In genomic region chr1:54199151-54199764, GRCh38 we compare ENCODE assay signal across 8 cellular contexts. TPM values are rescaled to one million over a fixed set of nuclear protein-coding genes. Genes with fewer than 3 reads are reported as not detected.
A peak's percentile ranks its signal among the peaks of the same experiment; 100 is the strongest.
DNase-seq lines count a peak whose midpoint lies in the region; ATAC-seq and TF ChIP-seq lines count a peak whose summit lies in the region.

No MANE protein-coding gene starts in this region.

- no peak for TF ChIP-seq CTCF in foreskin keratinocyte (conservative IDR thresholded peaks at IDR 0.05)

- H3K27me3 ChIP-seq in foreskin keratinocyte (no peaks in the 10 kb centered on the region), rectal smooth muscle tissue (ENCODE audit: control insufficient read depth, insufficient read depth, low read length) (no peaks in the 10 kb centered on the region)

- peak overlapping the region; percentile 95 for H3K4me3 Mint-ChIP-seq in T-helper 2 cell treated with Interferon-gamma antibody and Interleukin-4, amounts not matched to agents 5 μg/mL and 100 μg/mL, for 36 hours

- peak overlapping the region; percentile 92 for H3K4me3 ChIP-seq in rectal smooth muscle tissue (ENCODE audit: low read length)

- DNase-seq in DMS53 (lab: John Stamatoyannopoulos, UW) (peak; percentile 79), foreskin keratinocyte (peak in 1 of 2 donors; percentile 8), GDM1 (lab: John Stamatoyannopoulos, UW) (no peak)
- DNase-seq in T-helper 2 cell treated with Interferon-gamma antibody and Interleukin-4, amounts not matched to agents 5 μg/mL and 100 μg/mL, for 36 hours (ENCODE audit: low spot score) = no peak

- H3K27ac Mint-ChIP-seq in T-helper 2 cell treated with Interferon-gamma antibody and Interleukin-4, amounts not matched to agents 5 μg/mL and 100 μg/mL, for 36 hours = peak overlapping the region; percentile 13

- peak overlapping the region; percentile 60 for H3K9ac ChIP-seq in rectal smooth muscle tissue (ENCODE audit: low read length)

- ATAC-seq in HG02642 (IDR thresholded peaks at IDR 0.05; ENCODE audit: poor library complexity, unreplicated experiment) = peak; percentile 2
- ATAC-seq in foreskin keratinocyte = peak; percentile 30
- no peak for ATAC-seq in HG02840 (IDR thresholded peaks at IDR 0.05; ENCODE audit: low FRiP score, unreplicated experiment)
- no peak for ATAC-seq in HG02970 (IDR thresholded peaks at IDR 0.05; ENCODE audit: low FRiP score, unreplicated experiment)

- H3K9me3 Mint-ChIP-seq in T-helper 2 cell treated with Interferon-gamma antibody and Interleukin-4, amounts not matched to agents 5 μg/mL and 100 μg/mL, for 36 hours = no peaks in the 10 kb centered on the region

- H3K4me1 Mint-ChIP-seq in T-helper 2 cell treated with Interferon-gamma antibody and Interleukin-4, amounts not matched to agents 5 μg/mL and 100 μg/mL, for 36 hours (ENCODE audit: low read depth) = peaks cover 28% of the 10 kb centered on the region

- no peak overlapping the region for H3K27ac ChIP-seq in foreskin keratinocyte
- H3K27ac ChIP-seq in rectal smooth muscle tissue (ENCODE audit: low read depth, low read length) = peak overlapping the region; percentile 15

- H3K27me3 Mint-ChIP-seq in T-helper 2 cell treated with Interferon-gamma antibody and Interleukin-4, amounts not matched to agents 5 μg/mL and 100 μg/mL, for 36 hours (ENCODE audit: low read depth) = no peaks in the 10 kb centered on the region

- H3K4me1 ChIP-seq in foreskin keratinocyte (peaks cover 15% of the 10 kb centered on the region), rectal smooth muscle tissue (ENCODE audit: control insufficient read depth, insufficient read depth, low read length) (peaks cover 9% of the 10 kb centered on the region)

- peaks cover 3% of the 10 kb centered on the region for H3K36me3 ChIP-seq in rectal smooth muscle tissue (ENCODE audit: control insufficient read depth, insufficient read depth, low read length)

- peaks cover 20% of the 10 kb centered on the region for H3K36me3 Mint-ChIP-seq in T-helper 2 cell treated with Interferon-gamma antibody and Interleukin-4, amounts not matched to agents 5 μg/mL and 100 μg/mL, for 36 hours (ENCODE audit: low read depth)

RNA-seq across cellular contexts. Expression of gene CYB5RL, which starts 0.6 kb away (rescaled TPM):
- 2.5 and 2.8 TPM in 2 replicates for total RNA-seq in foreskin keratinocyte
- polyA plus RNA-seq in foreskin keratinocyte = 2.1 and 2.6 TPM in 2 replicates

RNA-seq across cellular contexts. Expression of gene MRPL37, which starts 0.7 kb away (rescaled TPM):
- total RNA-seq in foreskin keratinocyte = 102 and 116 TPM in 2 replicates
- polyA plus RNA-seq in foreskin keratinocyte = 126 and 138 TPM in 2 replicates

RNA-seq across cellular contexts. Expression of gene CDCP2, which starts 46.5 kb away (rescaled TPM):
- total RNA-seq in foreskin keratinocyte = not detected in 2 replicates
- not detected in 2 replicates for polyA plus RNA-seq in foreskin keratinocyte

Comparison
In these comparisons a context has a peak if more than half of its experiments do, and no peak if none do; other contexts are left out.
1. ATAC-seq: peak in HG02642 (single experiment) and foreskin keratinocyte (single experiment); none in HG02840 (single experiment) and HG02970 (single experiment).